In the genomic region with DNA sequence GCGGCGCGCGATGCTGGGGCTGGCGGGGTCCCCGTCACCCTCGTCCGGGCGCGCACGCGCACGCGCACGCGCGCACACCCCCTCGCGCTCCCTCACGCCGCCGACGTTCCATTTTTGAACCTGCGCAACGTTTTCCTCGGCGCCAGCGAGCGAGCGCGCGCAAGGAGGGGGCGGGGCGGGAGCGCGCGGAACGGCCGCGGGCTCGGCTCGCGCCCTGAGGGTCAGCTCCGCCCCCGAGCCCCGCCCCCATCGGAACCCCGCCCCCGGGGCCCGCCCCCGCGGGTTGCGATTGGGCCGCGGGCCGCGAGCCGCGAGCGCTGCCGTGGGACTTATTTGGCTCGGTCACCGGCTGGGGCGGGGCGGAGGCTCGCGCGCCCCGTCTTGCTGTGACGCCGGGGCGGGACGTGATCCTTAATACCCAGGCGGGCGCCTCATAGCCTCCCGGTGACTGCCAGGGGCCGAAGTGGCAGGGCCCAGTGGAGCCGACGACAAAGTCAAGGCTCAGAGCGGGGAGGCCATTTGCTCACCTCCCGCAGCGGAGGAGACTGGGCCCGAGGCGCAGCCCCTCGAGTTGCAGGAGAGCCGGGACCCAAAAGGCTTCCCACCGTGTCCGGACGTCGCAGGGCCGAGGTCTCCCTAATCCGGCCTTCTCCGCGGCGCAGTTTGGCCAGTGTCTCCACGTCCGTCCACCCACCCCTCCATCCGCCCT, we compare ENCODE assay signal across 8 cellular contexts. TPM values are rescaled to one million over a fixed set of nuclear protein-coding genes. Genes with fewer than 3 reads are reported as not detected.
DNase-seq lines count a peak whose midpoint lies in the region; ATAC-seq lines count a peak whose summit lies in the region.

A gene (minus strand): TSS at position 170 of the 709 bp plus-strand sequence. CDS start 236 bp downstream, outside the sequence.

- H3K36me3 Mint-ChIP-seq in effector memory CD8-positive, alpha-beta T cell (ENCODE audit: insufficient read depth): peaks cover 21% of the 10 kb centered on the region

- peak within 1 kb of the TSS; percentile 96 to 97 for H3K4me3 Mint-ChIP-seq in effector memory CD8-positive, alpha-beta T cell

- H3K27ac Mint-ChIP-seq in effector memory CD8-positive, alpha-beta T cell: peak within 1 kb of the TSS; percentile 95 to 97

- ATAC-seq in HG03460 (IDR thresholded peaks at IDR 0.05; ENCODE audit: unreplicated experiment): peak; percentile 69
- ATAC-seq in effector memory CD8-positive, alpha-beta T cell (replicated peaks): peak; percentile 78

- DNase-seq in C1 segment of cervical spinal cord (lab: John Stamatoyannopoulos, UW) (peak; percentile 55 to 97 (median 91)), GM19240 (ENCODE audit: insufficient read length, low spot score) (peak; percentile 93), NK-92 (lab: John Stamatoyannopoulos, UW; ENCODE audit: unreplicated experiment) (peak; percentile 26), mesenteric fat pad (ENCODE audit: low spot score) (peak; percentile 98)
- peak; percentile 77 to 96 (median 93) for DNase-seq in activated CD8-positive, alpha-beta memory T cell treated with anti-CD3 and anti-CD28 coated beads for 48 hours (ENCODE audit: low read depth in 2 of 3, low spot score in 2 of 3)
- DNase-seq in effector memory CD8-positive, alpha-beta T cell: peak; percentile 85 to 92 (median 91)
- peak; percentile 75 to 95 for DNase-seq in stimulated activated CD8-positive, alpha-beta memory T cell treated with anti-CD3 and anti-CD28 coated beads, Interleukin-15, amount 100 ng/mL, for 4 hours (ENCODE audit: low read depth in 2 of 2)

- peaks cover 37% of the 10 kb centered on the region in 2 donors for H3K4me1 Mint-ChIP-seq in effector memory CD8-positive, alpha-beta T cell (ENCODE audit: low read depth in 2 of 2)

- peaks cover 5 to 7% of the 10 kb centered on the region in 2 donors for H3K27me3 Mint-ChIP-seq in effector memory CD8-positive, alpha-beta T cell

- no peaks in the 10 kb centered on the region for H3K9me3 Mint-ChIP-seq in effector memory CD8-positive, alpha-beta T cell

RNA-seq across cellular contexts. Expression of the gene that starts here (rescaled TPM):
- total RNA-seq in mesenteric fat pad: 30.8 TPM

Comparison
In these comparisons a context has a peak if more than half of its experiments do, and no peak if none do; other contexts are left out.
1. Peak in every context shown above with its lines: DNase-seq and ATAC-seq.
2. DNase-seq: peak in every context shown above with its lines; median percentile 98 in mesenteric fat pad; 93 in GM19240; 93 in activated CD8-positive, alpha-beta memory T cell treated with anti-CD3 and anti-CD28 coated beads for 48 hours; 91 in C1 segment of cervical spinal cord; 91 in effector memory CD8-positive, alpha-beta T cell; 85 in stimulated activated CD8-positive, alpha-beta memory T cell treated with anti-CD3 and anti-CD28 coated beads, Interleukin-15, amount 100 ng/mL, for 4 hours; 26 in NK-92.